In the genomic region with DNA sequence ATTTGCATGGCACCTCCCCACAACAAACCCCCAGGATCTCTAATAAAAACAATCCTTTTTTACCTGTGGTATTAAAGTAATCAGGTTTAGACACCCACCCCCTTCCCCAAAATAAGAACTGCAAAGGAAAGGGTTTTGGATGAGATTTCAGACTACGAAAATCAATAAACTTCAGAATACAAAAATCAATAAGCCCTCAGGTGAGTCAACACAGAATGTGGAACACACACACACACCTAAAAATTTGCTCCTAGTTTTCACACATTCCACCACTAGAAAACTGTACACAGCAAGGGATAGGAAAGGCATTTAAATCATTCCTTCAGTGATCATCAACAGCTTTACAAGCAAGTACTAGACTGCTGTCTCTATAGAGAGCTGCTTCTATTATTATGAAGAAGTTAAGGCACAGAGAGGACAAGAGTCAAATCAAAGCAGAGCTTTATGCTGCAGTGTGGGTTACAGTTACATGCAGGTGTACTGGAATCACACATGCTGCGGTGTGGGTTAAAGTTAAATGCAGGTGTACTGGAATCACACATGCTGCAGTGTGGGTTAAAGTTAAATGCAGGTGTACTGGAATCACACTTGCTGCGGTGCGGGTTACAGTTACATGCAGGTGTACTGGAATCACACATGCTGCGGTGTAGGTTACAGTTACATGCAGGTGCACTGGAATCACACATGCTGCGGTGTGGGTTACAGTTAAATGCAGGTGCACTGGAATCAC, we compare ENCODE assay signal across 17 cellular contexts. TPM values are rescaled to one million over a fixed set of nuclear protein-coding genes. Genes with fewer than 3 reads are reported as not detected.
DNase-seq lines count a peak whose midpoint lies in the region; ATAC-seq, FAIRE-seq and TF ChIP-seq lines count a peak whose summit lies in the region.
"Had no signal": no experiment of that assay in that cellular context is flagged by ENCODE, and none has a peak within 500 bp of the region (broad histone marks: within the 10 kb centered on the region; RNA-seq: fewer than 3 reads in every experiment).

No MANE protein-coding gene starts in this region.

- H2AFZ ChIP-seq in MM.1S (ENCODE audit: low read length) = no peak overlapping the region
- H2AFZ ChIP-seq: hepatocyte had no signal

- H3K36me3 ChIP-seq in heart left ventricle = peaks cover 0 to 3% (median 0%) of the 10 kb centered on the region in 9 donors
- no peaks in the 10 kb centered on the region for H3K36me3 ChIP-seq in MM.1S (replicated peaks; ENCODE audit: insufficient read depth, low read length)
- H3K36me3 ChIP-seq in bronchial epithelial cell (ENCODE audit: control insufficient read depth, insufficient read depth, low read length) = no peaks in the 10 kb centered on the region
- H3K36me3 ChIP-seq: colonic mucosa had no signal

- peak overlapping the region in 11 of 12 donors; percentile 47 to 92 (median 81) for H3K27ac ChIP-seq in heart left ventricle
- H3K27ac ChIP-seq in MM.1S (ENCODE audit: low read length) = peak overlapping the region; percentile 75
- H3K27ac ChIP-seq in foreskin keratinocyte = no peak overlapping the region
- H3K27ac ChIP-seq: colonic mucosa, hepatocyte had no signal

- H3K27me3 ChIP-seq in heart left ventricle (no peaks in the 10 kb centered on the region), MM.1S (replicated peaks; ENCODE audit: insufficient read depth, low read length) (no peaks in the 10 kb centered on the region), bronchial epithelial cell (ENCODE audit: control insufficient read depth, insufficient read depth, low read length) (no peaks in the 10 kb centered on the region), foreskin keratinocyte (no peaks in the 10 kb centered on the region)
- H3K27me3 ChIP-seq: colonic mucosa, hepatocyte had no signal

- H3K4me1 ChIP-seq in heart left ventricle (peaks cover 6 to 68% (median 39%) of the 10 kb centered on the region in 12 donors), MM.1S (ENCODE audit: low read length) (peaks cover 27% of the 10 kb centered on the region), foreskin keratinocyte (peaks cover 4% of the 10 kb centered on the region)

- peak overlapping the region; percentile 15; the same call in 1 of the 2 replicates for H3K9ac ChIP-seq in MM.1S (ENCODE audit: low read length)

- H3K9me3 ChIP-seq in heart left ventricle (no peaks in the 10 kb centered on the region), MM.1S (replicated peaks; ENCODE audit: insufficient read depth, low read length) (no peaks in the 10 kb centered on the region)
- H3K9me3 ChIP-seq: colonic mucosa had no signal

- H3K27me3 Mint-ChIP-seq in stimulated activated naive CD8-positive, alpha-beta T cell treated with anti-CD3 and anti-CD28 coated beads, Interleukin-15, amount 100 ng/mL, for 72 hours = no peaks in the 10 kb centered on the region
- H3K27me3 Mint-ChIP-seq: activated CD8-positive, alpha-beta memory T cell treated with anti-CD3 and anti-CD28 coated beads, Interleukin-2, amount 10 ng/mL, durations not matched to agents 7 days and 5 days had no signal

- peak overlapping the region; percentile 57; the same call in 1 of the 2 replicates for H3K4me2 ChIP-seq in MM.1S (ENCODE audit: low read depth, low read length)
- H3K4me2 ChIP-seq: hepatocyte had no signal

- TF ChIP-seq CTCF in heart left ventricle (IDR thresholded peaks at IDR 0.05) (no peak), MM.1S (IDR thresholded peaks at IDR 0.05; ENCODE audit: low read length) (no peak), bronchial epithelial cell (IDR thresholded peaks at IDR 0.05; ENCODE audit: insufficient read depth, low read length, severe bottlenecking) (no peak), foreskin keratinocyte (conservative IDR thresholded peaks at IDR 0.05) (no peak)

- H3K4me3 ChIP-seq in heart left ventricle (peak overlapping the region in 4 of 12 donors; percentile 10 to 26 (median 18)), MM.1S (ENCODE audit: low read length) (no peak overlapping the region), bronchial epithelial cell (ENCODE audit: low read depth, low read length) (no peak overlapping the region)
- H3K4me3 ChIP-seq: colonic mucosa, hepatocyte had no signal

- WGBS in heart left ventricle, 4 donors = 82 to 91% (median 85%) methylated on average over 6 of the region's 6 CpGs

- TF ChIP-seq POLR2A in heart left ventricle (IDR thresholded peaks at IDR 0.05) = no peak

- DNase-seq in heart left ventricle (no peak), Right ventricle myocardium superior (no peak), MM.1S (peak; percentile 85), bronchial epithelial cell (ENCODE audit: low read depth) (no peak), foreskin keratinocyte (no peak)
- DNase-seq in stimulated activated naive CD8-positive, alpha-beta T cell treated with anti-CD3 and anti-CD28 coated beads, Interleukin-15, amount 100 ng/mL, for 72 hours = no peak
- no peak for DNase-seq in activated CD4-positive, CD25-positive, alpha-beta regulatory T cell (lab: John Stamatoyannopoulos, UW)
- DNase-seq: activated CD8-positive, alpha-beta memory T cell treated with anti-CD3 and anti-CD28 coated beads, Interleukin-2, amount 10 ng/mL, durations not matched to agents 7 days and 5 days; colonic mucosa; EL; KG1; left colon; NCI-H1417; NCI-H69 had no signal

- H3K79me2 ChIP-seq in MM.1S (ENCODE audit: low read length) = peaks cover 29% of the 10 kb centered on the region

- peaks cover 42% of the 10 kb centered on the region for H3K4me1 Mint-ChIP-seq in stimulated activated naive CD8-positive, alpha-beta T cell treated with anti-CD3 and anti-CD28 coated beads, Interleukin-15, amount 100 ng/mL, for 72 hours

- intact Hi-C loops in heart left ventricle (cut with DNase I) = loop anchor here in 1 of 10 donors (5.0 kb wide), 1 partner anchor 36 kb away; a partner anchor contains a TSS
- intact Hi-C loops in Right ventricle myocardium superior (cut with DNase I) = no loop called here

- no peak for ATAC-seq in heart left ventricle
- no peak for ATAC-seq in Right ventricle myocardium superior (ENCODE audit: poor library complexity)
- peak; percentile 42 for ATAC-seq in stimulated activated naive CD8-positive, alpha-beta T cell treated with anti-CD3 and anti-CD28 coated beads, Interleukin-15, amount 100 ng/mL, for 72 hours
- ATAC-seq in GM21526 (IDR thresholded peaks at IDR 0.05; ENCODE audit: low FRiP score, unreplicated experiment) = no peak
- no peak for ATAC-seq in foreskin keratinocyte
- ATAC-seq: activated CD8-positive, alpha-beta memory T cell treated with anti-CD3 and anti-CD28 coated beads, Interleukin-2, amount 10 ng/mL, durations not matched to agents 7 days and 5 days; esophagus mucosa; left colon had no signal

- no peaks in the 10 kb centered on the region for H4K20me1 ChIP-seq in MM.1S (ENCODE audit: insufficient read depth, low read length)

- FAIRE-seq in bronchial epithelial cell (lab: Jason Lieb, UNC) = peak; percentile 94

- no peaks in the 10 kb centered on the region for H3K9me3 Mint-ChIP-seq in stimulated activated naive CD8-positive, alpha-beta T cell treated with anti-CD3 and anti-CD28 coated beads, Interleukin-15, amount 100 ng/mL, for 72 hours

- H3K4me3 Mint-ChIP-seq in stimulated activated naive CD8-positive, alpha-beta T cell treated with anti-CD3 and anti-CD28 coated beads, Interleukin-15, amount 100 ng/mL, for 72 hours = peak overlapping the region; percentile 33 to 50
- H3K4me3 Mint-ChIP-seq: activated CD8-positive, alpha-beta memory T cell treated with anti-CD3 and anti-CD28 coated beads, Interleukin-2, amount 10 ng/mL, durations not matched to agents 7 days and 5 days had no signal

- peaks cover 27% of the 10 kb centered on the region for H3F3A ChIP-seq in MM.1S (ENCODE audit: insufficient read depth, low read length)

- no peaks in the 10 kb centered on the region for H3K9me2 ChIP-seq in MM.1S (replicated peaks; ENCODE audit: insufficient read depth, low read length)

- H3K27ac Mint-ChIP-seq in stimulated activated naive CD8-positive, alpha-beta T cell treated with anti-CD3 and anti-CD28 coated beads, Interleukin-15, amount 100 ng/mL, for 72 hours = peak overlapping the region in 1 of 2 donors; percentile 47

RNA-seq across cellular contexts. Expression of a gene that starts 36.3 kb away (rescaled TPM):
- total RNA-seq in heart left ventricle (100 to 1,000 TPM in 1 of 9 donors, 10 to 100 TPM in 8; 53.8 to 130 (median 72.3) TPM), Right ventricle myocardium superior (68.7 TPM), bronchial epithelial cell (34.5 and 38.1 TPM in 2 replicates), foreskin keratinocyte (70.9 and 71.2 TPM in 2 replicates)
- polyA plus RNA-seq in heart left ventricle (100 to 1,000 TPM in 1 of 2 donors, 10 to 100 TPM in 1; 93.8 to 140 TPM), foreskin keratinocyte (86.7 and 95.1 TPM in 2 replicates)
